ENCODE assay signal across 14 cellular contexts in genomic region chr18:46332286-46332801, GRCh38.
DNase-seq lines count a peak whose midpoint lies in the region; ATAC-seq and TF ChIP-seq lines count a peak whose summit lies in the region.
"Had no signal": no experiment of that assay in that cellular context is flagged by ENCODE, and none has a peak within 500 bp of the region (broad histone marks: within the 10 kb centered on the region; RNA-seq: fewer than 3 reads in every experiment).

No MANE protein-coding gene starts in this region.

- H3K27me3 Mint-ChIP-seq in immature natural killer cell (ENCODE audit: low read depth in 3 of 3): peaks cover 10 to 34% (median 30%) of the 10 kb centered on the region in 3 donors
- peaks cover 23% of the 10 kb centered on the region for H3K27me3 Mint-ChIP-seq in neural progenitor cell (ENCODE audit: insufficient read depth, low read depth)

- peaks cover 44% of the 10 kb centered on the region for H3F3A ChIP-seq in neural progenitor cell (ENCODE audit: low read depth)

- DNase-seq in D341Med (ENCODE audit: low spot score): peak; percentile 18
- peak in 2 of 3 donors; percentile 15 to 22 for DNase-seq in Peyer's patch
- DNase-seq in immature natural killer cell: no peak
- no peak for DNase-seq in neural progenitor cell (ENCODE audit: low spot score)
- DNase-seq in GM13976 (ENCODE audit: low spot score): no peak
- DNase-seq: CD8-positive, alpha-beta T cell; EL; KG1; NCI-H1092; NCI-H2171 had no signal

- ATAC-seq in GM19035 (IDR thresholded peaks at IDR 0.05; ENCODE audit: unreplicated experiment) (no peak), HG02763 (IDR thresholded peaks at IDR 0.05; ENCODE audit: unreplicated experiment) (no peak)
- ATAC-seq: CD8-positive, alpha-beta T cell; Panc1 had no signal

- H3K79me2 ChIP-seq in neural progenitor cell (ENCODE audit: low read depth): peaks cover 33% of the 10 kb centered on the region

- TF ChIP-seq CTCF in Peyer's patch (IDR thresholded peaks at IDR 0.05) (no peak), neural progenitor cell (IDR thresholded peaks at IDR 0.05) (no peak), GM13976 (IDR thresholded peaks at IDR 0.05; ENCODE audit: borderline replicate concordance, control extremely low read depth, extremely low read depth, insufficient read depth, missing control alignments) (no peak)

- H3K9ac ChIP-seq in neural progenitor cell: no peak overlapping the region

- H3K4me1 Mint-ChIP-seq in immature natural killer cell (peaks cover 36 to 48% of the 10 kb centered on the region in 2 donors), neural progenitor cell (peaks cover 37% of the 10 kb centered on the region)

- H3K4me1 ChIP-seq in Peyer's patch: peaks cover 0 to 22% (median 3%) of the 10 kb centered on the region in 4 donors
- peaks cover 36% of the 10 kb centered on the region for H3K4me1 ChIP-seq in neural progenitor cell

- no peak for TF ChIP-seq POLR2A in Peyer's patch (IDR thresholded peaks at IDR 0.05)

- H3K9me3 Mint-ChIP-seq in immature natural killer cell (no peaks in the 10 kb centered on the region), neural progenitor cell (no peaks in the 10 kb centered on the region)
- H3K9me3 Mint-ChIP-seq: CD8-positive, alpha-beta T cell had no signal

- no peak overlapping the region for H3K27ac ChIP-seq in Peyer's patch
- H3K27ac ChIP-seq in neural progenitor cell: no peak overlapping the region

- H3K4me3 ChIP-seq in Peyer's patch (no peak overlapping the region), neural progenitor cell (no peak overlapping the region)

- in situ Hi-C loops in GM13976 (cut with MboI; ENCODE audit: low sequenced_read_pairs, unreplicated experiment): no loop called here

- peaks cover 18% of the 10 kb centered on the region for H4K20me1 ChIP-seq in neural progenitor cell (ENCODE audit: low read depth)

- H3K4me2 ChIP-seq in neural progenitor cell: peak overlapping the region; percentile 97

- H3K36me3 Mint-ChIP-seq in immature natural killer cell: no peaks in the 10 kb centered on the region
- H3K36me3 Mint-ChIP-seq in neural progenitor cell: no peaks in the 10 kb centered on the region
- H3K36me3 Mint-ChIP-seq: CD8-positive, alpha-beta T cell had no signal

- H3K36me3 ChIP-seq in Peyer's patch (no peaks in the 10 kb centered on the region), neural progenitor cell (no peaks in the 10 kb centered on the region)

- no peak overlapping the region for H2AFZ ChIP-seq in neural progenitor cell (replicated peaks)

- peak overlapping the region in 3 of 6 donors; percentile 47 to 77 (median 77) for H3K27ac Mint-ChIP-seq in immature natural killer cell
- H3K27ac Mint-ChIP-seq in neural progenitor cell: no peak overlapping the region
- H3K27ac Mint-ChIP-seq: B cell; CD8-positive, alpha-beta T cell had no signal

- H3K4me3 Mint-ChIP-seq in immature natural killer cell: peak overlapping the region in 3 of 5 donors; percentile 85 to 100 (median 89)
- peak overlapping the region; percentile 86 for H3K4me3 Mint-ChIP-seq in neural progenitor cell

- no peaks in the 10 kb centered on the region for H3K27me3 ChIP-seq in Peyer's patch
- H3K27me3 ChIP-seq in neural progenitor cell: peaks cover 29% of the 10 kb centered on the region

- H3K9me3 ChIP-seq in Peyer's patch (no peaks in the 10 kb centered on the region), neural progenitor cell (ENCODE audit: low read depth) (no peaks in the 10 kb centered on the region)

Comparison
In these comparisons a context has a peak if more than half of its experiments do, and no peak if none do; other contexts are left out.
1. DNase-seq: peak in D341Med (single experiment) and Peyer's patch (2 of 3); none in immature natural killer cell (0 of 3), neural progenitor cell (single experiment) and GM13976 (single experiment).